In genomic region chr1:121519042-121519755, GRCh38 we compare ENCODE assay signal across 7 cellular contexts.
DNase-seq lines count a peak whose midpoint lies in the region; ATAC-seq lines count a peak whose summit lies in the region.

No MANE protein-coding gene starts in this region.

- ATAC-seq in GM19467 (IDR thresholded peaks at IDR 0.05; ENCODE audit: unreplicated experiment) = peak; percentile 50
- ATAC-seq in GM21717 (IDR thresholded peaks at IDR 0.05; ENCODE audit: unreplicated experiment) = no peak

- peaks cover 51% of the 10 kb centered on the region for H3K4me1 Mint-ChIP-seq in activated CD4-positive, alpha-beta memory T cell treated with anti-CD3 and anti-CD28 coated beads for 36 hours (ENCODE audit: low read depth)

- intact Hi-C loops in activated CD4-positive, alpha-beta memory T cell treated with anti-CD3 and anti-CD28 coated beads for 36 hours (cut with micrococcal nuclease) = no loop called here

- POLR2A ChIA-PET in activated CD4-positive, alpha-beta memory T cell treated with anti-CD3 and anti-CD28 coated beads for 36 hours (lab: Charles Lee) = interaction anchor here (1.0 to 1.2 kb wide), 3 partner anchors 11 to 68 kb away, joined by 3 to 5 read pairs (median 3); no protein-coding TSS in a partner anchor

- H3K4me1 ChIP-seq in mesodermal cell (ENCODE audit: control insufficient read depth, insufficient read depth, low read length, poor library complexity, severe bottlenecking) = no peaks in the 10 kb centered on the region

- H3K4me3 ChIP-seq in mesodermal cell (ENCODE audit: extremely low read depth, insufficient read depth, low read length, poor library complexity, severe bottlenecking) = peak overlapping the region; percentile 61

- peaks cover 6% of the 10 kb centered on the region for H3K36me3 Mint-ChIP-seq in activated CD4-positive, alpha-beta memory T cell treated with anti-CD3 and anti-CD28 coated beads for 36 hours

- H3K36me3 ChIP-seq in mesodermal cell (ENCODE audit: control insufficient read depth, insufficient read depth, low read length) = no peaks in the 10 kb centered on the region

- CTCF ChIA-PET in activated CD4-positive, alpha-beta memory T cell treated with anti-CD3 and anti-CD28 coated beads for 36 hours (lab: Charles Lee) = interaction anchor here (0.9 to 1.2 kb wide), 3 partner anchors 9 to 73 kb away, joined by 3 to 5 read pairs (median 3); no protein-coding TSS in a partner anchor

- no peaks in the 10 kb centered on the region for H3K9me3 ChIP-seq in mesodermal cell (ENCODE audit: control insufficient read depth, low read length)

- no peaks in the 10 kb centered on the region for H3K27me3 Mint-ChIP-seq in activated CD4-positive, alpha-beta memory T cell treated with anti-CD3 and anti-CD28 coated beads for 36 hours

- H3K27ac ChIP-seq in mesodermal cell (ENCODE audit: low read depth, low read length, severe bottlenecking) = no peak overlapping the region

- H3K4me3 Mint-ChIP-seq in activated CD4-positive, alpha-beta memory T cell treated with anti-CD3 and anti-CD28 coated beads for 36 hours = peak overlapping the region; percentile 94

- peaks cover 4% of the 10 kb centered on the region for H3K9me3 Mint-ChIP-seq in activated CD4-positive, alpha-beta memory T cell treated with anti-CD3 and anti-CD28 coated beads for 36 hours

- DNase-seq in NCI-H2171 (lab: John Stamatoyannopoulos, UW) (peak; percentile 56), ecto neural progenitor cell (ENCODE audit: low spot score) (peak; percentile 87)
- peak; percentile 94 for DNase-seq in activated CD4-positive, alpha-beta memory T cell treated with anti-CD3 and anti-CD28 coated beads for 36 hours
- peak; percentile 83 to 87 for DNase-seq in stimulated activated CD8-positive, alpha-beta memory T cell treated with anti-CD3 and anti-CD28 coated beads, Interleukin-15, amount 100 ng/mL, for 48 hours (ENCODE audit: low read depth in 2 of 2)

- peak overlapping the region; percentile 95 for H3K27ac Mint-ChIP-seq in activated CD4-positive, alpha-beta memory T cell treated with anti-CD3 and anti-CD28 coated beads for 36 hours

- 0 to 2% methylated on average over 49 to 61 of the region's 75 CpGs for WGBS in mesodermal cell (ENCODE audit: insufficient coverage in 2 of 2), 2 experiments
